Comparison of ENCODE assay signal across 8 cellular contexts in genomic region chr19:48470281-48470680, GRCh38. TPM values are rescaled to one million over a fixed set of nuclear protein-coding genes. Genes with fewer than 3 reads are reported as not detected.
DNase-seq lines count a peak whose midpoint lies in the region; ATAC-seq and TF ChIP-seq lines count a peak whose summit lies in the region.

No MANE protein-coding gene starts in this region.

- H3K4me3 ChIP-seq in H7 (ENCODE audit: insufficient read depth, low read depth, low read length) (peak overlapping the region; percentile 98), skeletal muscle tissue (ENCODE audit: low read length in 3 of 3) (peak overlapping the region; percentile 70 to 82 (median 78))

- H3K36me3 ChIP-seq in H7 (replicated peaks; ENCODE audit: control insufficient read depth, insufficient read depth, low read length) (peaks cover 44% of the 10 kb centered on the region), skeletal muscle tissue (ENCODE audit: control insufficient read depth in 3 of 3, insufficient read depth in 3 of 3, low read length in 3 of 3) (peaks cover 44 to 50% (median 48%) of the 10 kb centered on the region in 3 donors)

- CTCF ChIA-PET in WTC11 (lab: Charles Lee), result interaction anchor here (0.9 to 1.9 kb wide), 8 partner anchors 17 to 149 kb away, joined by 3 to 9 read pairs (median 4); partner anchors contain the start of gene KDELR1

- no peak for TF ChIP-seq CTCF in WTC11 (IDR thresholded peaks at IDR 0.05)
- TF ChIP-seq CTCF in glutamatergic neuron (IDR thresholded peaks at IDR 0.05; ENCODE audit: partially characterized antibody, unreplicated experiment), result no peak

- H3K27ac Mint-ChIP-seq in WTC11 (no peak overlapping the region), glutamatergic neuron (ENCODE audit: unreplicated experiment) (peak overlapping the region; percentile 83)

- H3K4me1 ChIP-seq in skeletal muscle tissue (ENCODE audit: control insufficient read depth in 3 of 3, insufficient read depth in 3 of 3, low read length in 3 of 3), result peaks cover 15 to 19% (median 17%) of the 10 kb centered on the region in 3 donors

- H3K27me3 Mint-ChIP-seq in WTC11 (ENCODE audit: low read depth) (peaks cover 12% of the 10 kb centered on the region), glutamatergic neuron (ENCODE audit: unreplicated experiment) (peaks cover 10% of the 10 kb centered on the region)

- H3K9ac ChIP-seq in skeletal muscle tissue (ENCODE audit: low read depth in 1 of 3, low read length in 3 of 3), result peak overlapping the region; percentile 33 to 91 (median 80)

- H3K9me3 ChIP-seq in skeletal muscle tissue (ENCODE audit: control insufficient read depth in 3 of 3, low read length in 3 of 3), result no peaks in the 10 kb centered on the region

- no peaks in the 10 kb centered on the region for H3K9me3 Mint-ChIP-seq in WTC11
- H3K9me3 Mint-ChIP-seq in glutamatergic neuron (ENCODE audit: unreplicated experiment), result peaks cover 7% of the 10 kb centered on the region

- no peak for ATAC-seq in WTC11

- POLR2A ChIA-PET in WTC11 (lab: Charles Lee), result interaction anchor here (0.8 to 1.5 kb wide), 4 partner anchors 10 to 106 kb away, joined by 3 to 4 read pairs (median 3); partner anchors contain the start of gene SYNGR4

- H3K36me3 Mint-ChIP-seq in WTC11 (peaks cover 42% of the 10 kb centered on the region), glutamatergic neuron (ENCODE audit: unreplicated experiment) (no peaks in the 10 kb centered on the region)

- H3K4me1 Mint-ChIP-seq in WTC11, result peaks cover 8% of the 10 kb centered on the region
- H3K4me1 Mint-ChIP-seq in glutamatergic neuron (ENCODE audit: low read depth, unreplicated experiment), result peaks cover 3% of the 10 kb centered on the region

- H3K4me3 Mint-ChIP-seq in WTC11, result peak overlapping the region; percentile 82
- peak overlapping the region; percentile 93 for H3K4me3 Mint-ChIP-seq in glutamatergic neuron (ENCODE audit: unreplicated experiment)

- no peak for DNase-seq in H7
- no peak for DNase-seq in WTC11 (ENCODE audit: low spot score)
- DNase-seq in glutamatergic neuron, result peak; percentile 21
- DNase-seq in retina, result no peak
- DNase-seq in HuH-7 (ENCODE audit: low spot score), result no peak
- DNase-seq in SK-N-DZ (ENCODE audit: low spot score), result no peak
- DNase-seq in KG1 (lab: John Stamatoyannopoulos, UW), result no peak

- H3K27me3 ChIP-seq in H7 (ENCODE audit: control insufficient read depth, insufficient read depth, low read length) (no peaks in the 10 kb centered on the region), skeletal muscle tissue (ENCODE audit: control insufficient read depth in 3 of 3, insufficient read depth in 3 of 3, low read length in 3 of 3) (no peaks in the 10 kb centered on the region)

- no peak overlapping the region for H3K27ac ChIP-seq in skeletal muscle tissue (ENCODE audit: low read depth, low read length)

TF ChIP-seq in WTC11, 78 proteins besides CTCF, POLR2A, EP300 and RAD21:
- 0 out of 2 replicates have a peak, but pooled peaks have one; percentile 23 for TF ChIP-seq IRF2 (CRISPR knock-in tag; IDR thresholded peaks at IDR 0.05; ENCODE audit: borderline replicate concordance, low read depth)
- no peak for TF ChIP-seq OVOL2 (CRISPR knock-in tag; IDR thresholded peaks at IDR 0.05; ENCODE audit: borderline replicate concordance)
TF ChIP-seq in WTC11: peak in this region for 1.

RNA-seq across cellular contexts. Expression of gene CYTH2, which starts 1.1 kb away (rescaled TPM):
- total RNA-seq in H7 (2014; rRNA removed; shearing (Covaris generic)), result 42.9 and 51.3 TPM in 2 replicates
- total RNA-seq in WTC11 (2021), result 70.4 to 72.6 TPM (median 71.9 TPM) in 3 replicates
- total RNA-seq in glutamatergic neuron (ENCODE audit: unreplicated experiment), result 233 TPM
- total RNA-seq in skeletal muscle tissue, result 33.4 TPM
- polyA plus RNA-seq in SK-N-DZ (2014; cell fraction: cytosol; rRNA removed), result 27.6 and 28.1 TPM in 2 replicates
- polyA plus RNA-seq in SK-N-DZ (2014; cell fraction: nucleus; rRNA removed), result 70.9 and 73.1 TPM in 2 replicates

RNA-seq across cellular contexts. Expression of gene KCNJ14, which starts 14.9 kb away (rescaled TPM):
- total RNA-seq in H7 (2014; rRNA removed; shearing (Covaris generic)), result 0.21 and 0.70 TPM in 2 replicates
- 1.1 to 1.4 TPM (median 1.1 TPM) in 3 replicates for total RNA-seq in WTC11 (2021)
- 1.0 TPM for total RNA-seq in glutamatergic neuron (ENCODE audit: unreplicated experiment)
- 1.0 TPM for total RNA-seq in skeletal muscle tissue
- polyA plus RNA-seq in SK-N-DZ (2014; cell fraction: cytosol; rRNA removed), result 0.14 and 0.38 TPM in 2 replicates
- polyA plus RNA-seq in SK-N-DZ (2014; cell fraction: nucleus; rRNA removed), result 1.1 and 1.5 TPM in 2 replicates

RNA-seq across cellular contexts. Expression of gene GRWD1, which starts 24.5 kb away (rescaled TPM):
- total RNA-seq in H7 (2014; rRNA removed; shearing (Covaris generic)), result 80.6 and 97.8 TPM in 2 replicates
- 59.8 to 67.2 TPM (median 61.6 TPM) in 3 replicates for total RNA-seq in WTC11 (2021)
- 25.0 TPM for total RNA-seq in glutamatergic neuron (ENCODE audit: unreplicated experiment)
- 8.4 TPM for total RNA-seq in skeletal muscle tissue
- 29.3 and 41.5 TPM in 2 replicates for polyA plus RNA-seq in SK-N-DZ (2014; cell fraction: cytosol; rRNA removed)
- polyA plus RNA-seq in SK-N-DZ (2014; cell fraction: nucleus; rRNA removed), result 11.7 and 14.8 TPM in 2 replicates

RNA-seq across cellular contexts. Expression of gene LMTK3, which starts 41.4 kb away (rescaled TPM):
- 3.0 and 3.6 TPM in 2 replicates for total RNA-seq in H7 (2014; rRNA removed; shearing (Covaris generic))
- 15.9 to 19.4 TPM (median 19.1 TPM) in 3 replicates for total RNA-seq in WTC11 (2021)
- total RNA-seq in glutamatergic neuron (ENCODE audit: unreplicated experiment), result 36.3 TPM
- total RNA-seq in skeletal muscle tissue, result not detected
- polyA plus RNA-seq in SK-N-DZ (2014; cell fraction: cytosol; rRNA removed), result 0.17 and 0.38 TPM in 2 replicates
- 0.84 and 1.0 TPM in 2 replicates for polyA plus RNA-seq in SK-N-DZ (2014; cell fraction: nucleus; rRNA removed)
